ENCODE assay signal across 8 cellular contexts in the genomic region with DNA sequence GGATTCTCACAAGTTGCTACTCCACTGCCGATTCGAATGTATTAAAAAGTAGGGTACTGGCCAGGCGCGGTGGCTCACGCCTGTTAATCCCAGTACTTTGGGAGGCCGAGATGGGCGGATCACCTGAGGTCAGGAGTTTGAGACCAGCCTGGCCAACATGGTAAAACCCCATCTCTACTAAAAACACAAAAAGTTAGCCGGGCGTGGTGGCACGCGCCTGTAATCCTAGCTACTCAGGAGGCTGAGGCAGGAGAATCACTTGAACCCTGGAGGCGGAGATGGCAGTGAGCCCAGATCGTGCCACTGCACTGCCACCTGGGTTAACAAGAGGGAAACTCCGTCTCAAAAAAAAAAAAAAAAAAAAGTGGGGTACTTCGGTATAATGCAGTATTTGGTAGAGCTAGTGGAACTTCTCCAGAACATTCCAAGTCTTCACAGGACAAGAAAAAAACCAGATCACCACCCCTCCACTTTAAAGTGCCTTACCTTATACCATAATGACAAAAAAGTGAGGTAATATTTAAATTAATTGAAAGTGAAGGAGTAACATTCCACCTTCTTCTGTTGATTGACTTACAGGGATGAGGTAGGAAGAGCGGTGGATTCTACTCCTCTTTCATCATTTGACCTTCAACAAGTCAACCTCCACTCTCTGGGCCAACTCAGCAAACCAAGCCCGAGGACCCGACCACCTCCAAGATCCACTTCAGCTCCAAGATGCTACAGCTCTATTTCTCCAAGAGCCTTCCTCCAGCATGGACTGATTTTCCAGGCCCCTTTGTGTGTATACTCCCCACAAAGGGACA. TPM values are rescaled to one million over a fixed set of nuclear protein-coding genes. Genes with fewer than 3 reads are reported as not detected.
DNase-seq lines count a peak whose midpoint lies in the region; ATAC-seq, FAIRE-seq and TF ChIP-seq lines count a peak whose summit lies in the region.

No MANE protein-coding gene starts in this region.

- no peak for TF ChIP-seq EP300 in suprapubic skin (IDR thresholded peaks at IDR 0.05)

- intact Hi-C loops in adrenal gland (cut with DNase I), result no loop called here

- H3K4me3 ChIP-seq in BJ (ENCODE audit: low read depth, low read length) (peak overlapping the region; percentile 52), LNCaP clone FGC (ENCODE audit: low read depth, low read length) (peak overlapping the region; percentile 82), adrenal gland (peak overlapping the region in 1 of 4 donors; percentile 100), suprapubic skin (peak overlapping the region; percentile 91)

- POLR2A ChIA-PET in BJ (lab: Charles Lee), result no interaction called here

- CTCF ChIA-PET in BJ (lab: Yijun Ruan, JAX), result interaction anchor here (1.5 kb wide), 1 partner anchor 205 kb away, joined by 3 read pairs; no protein-coding TSS in a partner anchor

- 60 to 65% (median 64%) methylated on average over 18 of the region's 18 CpGs for WGBS in adrenal gland, 4 donors
- 67% methylated on average over 18 of the region's 18 CpGs for WGBS in suprapubic skin

- no peak for FAIRE-seq in RCC 7860 (lab: Jason Lieb, UNC)

- H3K4me1 ChIP-seq in adrenal gland (replicated peaks in 1 of 2) (peaks cover 29 to 37% of the 10 kb centered on the region in 2 donors), suprapubic skin (peaks cover 47% of the 10 kb centered on the region)

- no peak for TF ChIP-seq POLR2A in adrenal gland (IDR thresholded peaks at IDR 0.05)
- TF ChIP-seq POLR2A in suprapubic skin (IDR thresholded peaks at IDR 0.05), result no peak

- TF ChIP-seq CTCF in BJ (IDR thresholded peaks at IDR 0.05; ENCODE audit: insufficient read depth, low read depth, low read length) (no peak), LNCaP clone FGC (IDR thresholded peaks at IDR 0.05; ENCODE audit: control insufficient read depth, extremely low read depth, insufficient read depth) (no peak), adrenal gland (IDR thresholded peaks at IDR 0.05) (no peak), suprapubic skin (IDR thresholded peaks at IDR 0.05) (no peak)

- H3K36me3 ChIP-seq in BJ (ENCODE audit: control insufficient read depth, insufficient read depth, low read length) (peaks cover 5% of the 10 kb centered on the region; the same call in 1 of the 2 replicates), adrenal gland (replicated peaks in 1 of 2) (peaks cover 0 to 20% of the 10 kb centered on the region in 2 donors), suprapubic skin (peaks cover 10% of the 10 kb centered on the region)

- H3K9me3 ChIP-seq in adrenal gland (replicated peaks in 1 of 3) (no peaks in the 10 kb centered on the region), suprapubic skin (no peaks in the 10 kb centered on the region)

- no peak for ATAC-seq in HG03457 (IDR thresholded peaks at IDR 0.05; ENCODE audit: unreplicated experiment)

- DNase-seq in BJ (ENCODE audit: low read depth) (no peak), LNCaP clone FGC (ENCODE audit: low read depth) (no peak), adrenal gland (peak in 1 of 7 donors; percentile 23), left kidney (ENCODE audit: low read depth, low spot score) (peak; percentile 20), suprapubic skin (ENCODE audit: low spot score in 2 of 2) (peak; percentile 44 to 50), NCI-H446 treated with DMSO at 0.1 percent for 48 hours (lab: John Stamatoyannopoulos, UW) (no peak), RCC 7860 (ENCODE audit: low spot score) (no peak)

- H3K27me3 ChIP-seq in BJ (ENCODE audit: control insufficient read depth, insufficient read depth, low read length), result no peaks in the 10 kb centered on the region
- H3K27me3 ChIP-seq in adrenal gland, result no peaks in the 10 kb centered on the region
- no peaks in the 10 kb centered on the region for H3K27me3 ChIP-seq in suprapubic skin

- peak overlapping the region; percentile 92 to 100 (median 95) for H3K27ac ChIP-seq in adrenal gland
- H3K27ac ChIP-seq in suprapubic skin, result no peak overlapping the region

RNA-seq across cellular contexts. Expression of gene BAZ1B, which starts 2.0 kb away (rescaled TPM):
- polyA plus RNA-seq in BJ (2011; rRNA removed) (12.4 and 18.8 TPM in 2 replicates), adrenal gland (10 to 100 TPM; 14.5 to 49.4 (median 27.7) TPM)
- 21.3 and 25.0 TPM in 2 replicates for polyA minus RNA-seq in BJ (2011; rRNA and poly(A)+ RNA removed)
- total RNA-seq in adrenal gland (10 to 100 TPM; 41.8 to 65.5 (median 46.1) TPM), suprapubic skin (10 to 100 TPM; 27.9 to 36.7 (median 29.6) TPM)

RNA-seq across cellular contexts. Expression of gene BCL7B, which starts 37.4 kb away (rescaled TPM):
- polyA plus RNA-seq in BJ (2011; rRNA removed) (65.2 and 89.6 TPM in 2 replicates), adrenal gland (10 to 100 TPM; 76.1 to 87.2 (median 77.7) TPM)
- 29.9 and 52.5 TPM in 2 replicates for polyA minus RNA-seq in BJ (2011; rRNA and poly(A)+ RNA removed)
- total RNA-seq in adrenal gland (10 to 100 TPM; 48.7 to 97.9 (median 66.6) TPM), suprapubic skin (10 to 100 TPM; 33.4 to 55.4 (median 46.1) TPM)

RNA-seq across cellular contexts. Expression of gene TBL2, which starts 58.3 kb away (rescaled TPM):
- 40.6 and 63.7 TPM in 2 replicates for polyA plus RNA-seq in BJ (2011; rRNA removed)
- 75.3 and 123 TPM in 2 replicates for polyA minus RNA-seq in BJ (2011; rRNA and poly(A)+ RNA removed)
- total RNA-seq in adrenal gland, result 100 to 1,000 TPM in 1 of 8 donors, 10 to 100 TPM in 7; 29.5 to 136 (median 55.2) TPM
- polyA plus RNA-seq in adrenal gland, result 10 to 100 TPM; 14.2 to 47.5 (median 15.3) TPM
- 10 to 100 TPM; 23.3 to 43.3 (median 40.8) TPM for total RNA-seq in suprapubic skin

Comparison
In these comparisons a context has a peak if more than half of its experiments do, and no peak if none do; other contexts are left out.
1. DNase-seq: peak in left kidney (single experiment) and suprapubic skin (2 of 2); none in BJ (single experiment), LNCaP clone FGC (single experiment), NCI-H446 treated with DMSO at 0.1 percent for 48 hours (single experiment) and RCC 7860 (single experiment).